Comparison of ENCODE assay signal across 1 cellular context in genomic region chr1:10031461-10031860, GRCh38.
TF ChIP-seq lines count a peak whose summit lies in the region.

No MANE protein-coding gene starts in this region.

TF ChIP-seq in HepG2, 621 proteins besides CTCF, POLR2A, EP300 and RAD21:
- TF ChIP-seq BCL6 (CRISPR knock-in tag; IDR thresholded peaks at IDR 0.05) (peak; percentile 80), BHLHE40 (IDR thresholded peaks at IDR 0.05; ENCODE audit: low read length) (no peak)
